In the genomic region with DNA sequence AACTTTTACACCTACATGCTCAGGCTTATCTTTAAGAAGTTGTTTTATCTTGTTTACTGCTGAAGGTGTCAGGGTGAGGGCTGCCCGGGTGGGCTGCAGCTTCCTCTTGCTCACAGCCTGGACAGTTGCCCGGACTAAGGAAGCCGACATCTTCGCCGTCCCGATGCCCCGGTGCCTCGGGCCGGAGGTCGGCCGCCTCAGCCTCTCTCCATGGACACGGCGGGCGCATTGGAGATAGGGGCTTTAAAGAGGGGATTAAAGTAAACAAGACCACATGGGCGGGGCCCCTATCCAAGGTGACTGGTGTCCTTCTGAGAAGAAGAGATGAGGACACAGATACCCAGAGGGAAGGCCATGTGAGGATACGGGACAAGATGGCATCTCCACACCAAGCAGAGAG, we compare ENCODE assay signal across 8 cellular contexts.
DNase-seq lines count a peak whose midpoint lies in the region; FAIRE-seq and TF ChIP-seq lines count a peak whose summit lies in the region.
"Not testable (repeated sequence)": the region's sequence is repeated elsewhere in the genome, so short reads cannot be mapped to it uniquely, and the experiment has no call there.

No MANE protein-coding gene starts in this region.

- not testable (repeated sequence) for H3K9ac ChIP-seq in H9 (ENCODE audit: extremely low read depth, insufficient read length, low read length); kidney (ENCODE audit: low read length in 2 of 2); neuronal stem cell (ENCODE audit: low read depth, low read length, poor library complexity)

- not testable (repeated sequence) for H3K27me3 ChIP-seq in H9 (ENCODE audit: insufficient read depth, low read length); right atrium auricular region; neuronal stem cell (ENCODE audit: control insufficient read depth in 3 of 3, insufficient read depth in 3 of 3, low read depth in 1 of 3, low read length in 3 of 3); spleen (replicated peaks in 1 of 7)

- H3K9me3 Mint-ChIP-seq in H9; activated T-cell treated with anti-CD3 and anti-CD28 coated beads, Interleukin-2, amount 50 U/mL, for 24 hours; dendritic cell treated with granulocyte-macrophage colony-stimulating factor and Interleukin-4, amounts not matched to agents 40 ng/mL and 50 ng/mL, for 4 days: not testable (repeated sequence)

- H3K18ac ChIP-seq in H9 (ENCODE audit: insufficient read length, low read depth, low read length) = not testable (repeated sequence)
- peak overlapping the region; percentile 40 for H3K18ac ChIP-seq in neuronal stem cell (ENCODE audit: low read length)

- H4K5ac ChIP-seq in H9 (ENCODE audit: insufficient read length, low read depth, low read length) = not testable (repeated sequence)

- H3K27me3 Mint-ChIP-seq in H9 (ENCODE audit: low read depth); dendritic cell treated with granulocyte-macrophage colony-stimulating factor and Interleukin-4, amounts not matched to agents 40 ng/mL and 50 ng/mL, for 4 days: not testable (repeated sequence)
- H3K27me3 Mint-ChIP-seq in activated T-cell treated with anti-CD3 and anti-CD28 coated beads, Interleukin-2, amount 50 U/mL, for 24 hours = peaks cover 20% of the 10 kb centered on the region

- H2AK5ac ChIP-seq in H9 (ENCODE audit: insufficient read length, low read length) = not testable (repeated sequence)
- peak overlapping the region; percentile 51 for H2AK5ac ChIP-seq in neuronal stem cell (ENCODE audit: low read depth, low read length)

- H3K36me3 Mint-ChIP-seq in H9 (ENCODE audit: insufficient read depth in 1 of 3, low read depth in 3 of 3); activated T-cell treated with anti-CD3 and anti-CD28 coated beads, Interleukin-2, amount 50 U/mL, for 24 hours (ENCODE audit: low read depth); dendritic cell treated with granulocyte-macrophage colony-stimulating factor and Interleukin-4, amounts not matched to agents 40 ng/mL and 50 ng/mL, for 4 days (ENCODE audit: low read depth): not testable (repeated sequence)

- WGBS in H9 (ENCODE audit: extremely low coverage, insufficient read length, low lambda C conversion rate) = no CpG with 5 or more reads among the region's 16 CpGs
- no CpG with 5 or more reads among the region's 16 CpGs for WGBS in neuronal stem cell (ENCODE audit: extremely low coverage in 2 of 2, insufficient read length in 2 of 2, insufficient replicate concordance in 1 of 2), 2 donors
- 85 to 92% (median 92%) methylated on average over 16 of the region's 16 CpGs for WGBS in spleen, 5 donors

- DNase-seq in H9 (peak; percentile 3), right atrium auricular region (ENCODE audit: low spot score) (peak; percentile 46), kidney (peak; percentile 47), mesenteric fat pad (ENCODE audit: low spot score) (peak; percentile 71), spleen (peak; percentile 71)
- peak; percentile 23 for DNase-seq in activated T-cell treated with anti-CD3 and anti-CD28 coated beads, Interleukin-2, amount 50 U/mL, for 24 hours
- not testable (repeated sequence) for DNase-seq in neuronal stem cell (ENCODE audit: low spot score)

- intact Hi-C loops in dendritic cell treated with granulocyte-macrophage colony-stimulating factor and Interleukin-4, amounts not matched to agents 40 ng/mL and 50 ng/mL, for 4 days (cut with micrococcal nuclease); kidney (cut with DNase I); spleen (cut with DNase I; ENCODE audit: low total_unique reads): not testable (repeated sequence)

- TF ChIP-seq CTCF in H9 (conservative IDR thresholded peaks at IDR 0.05); right atrium auricular region (IDR thresholded peaks at IDR 0.05); kidney (IDR thresholded peaks at IDR 0.05; ENCODE audit: borderline replicate concordance, extremely low read depth, insufficient read depth); spleen (IDR thresholded peaks at IDR 0.05 in 8 of 11, conservative IDR thresholded peaks at IDR 0.05 in 3 of 11): not testable (repeated sequence)

- H3K4me3 Mint-ChIP-seq in H9; activated T-cell treated with anti-CD3 and anti-CD28 coated beads, Interleukin-2, amount 50 U/mL, for 24 hours; dendritic cell treated with granulocyte-macrophage colony-stimulating factor and Interleukin-4, amounts not matched to agents 40 ng/mL and 50 ng/mL, for 4 days: not testable (repeated sequence)

- H3K79me2 ChIP-seq in H9 (ENCODE audit: insufficient read depth, low read length) = not testable (repeated sequence)

- not testable (repeated sequence) for H3K9me3 ChIP-seq in H9 (ENCODE audit: control insufficient read depth, low read depth, low read length); right atrium auricular region; kidney (ENCODE audit: control insufficient read depth in 1 of 2, low read length in 2 of 2); neuronal stem cell (replicated peaks in 1 of 2; ENCODE audit: control insufficient read depth in 2 of 2, insufficient read depth in 1 of 2, low read depth in 1 of 2, low read length in 2 of 2); spleen

- H3K27ac ChIP-seq in H9 (ENCODE audit: insufficient read length, low read depth, low read length); right atrium auricular region; kidney (ENCODE audit: low read depth in 2 of 2, low read length in 2 of 2); neuronal stem cell (replicated peaks; ENCODE audit: low read length); spleen: not testable (repeated sequence)

- H3K4me1 ChIP-seq in H9 (ENCODE audit: insufficient read depth, low read length); right atrium auricular region; kidney (ENCODE audit: control insufficient read depth in 1 of 2, insufficient read depth in 1 of 2, low read depth in 1 of 2, low read length in 2 of 2): not testable (repeated sequence)
- H3K4me1 ChIP-seq in neuronal stem cell (ENCODE audit: control insufficient read depth in 2 of 2, insufficient read depth in 1 of 2, low read depth in 1 of 2, low read length in 2 of 2) (peaks cover 6 to 14% of the 10 kb centered on the region in 2 donors), spleen (peaks cover 0 to 34% (median 17%) of the 10 kb centered on the region in 6 donors)

- H3K4me2 ChIP-seq in H9 (ENCODE audit: insufficient read depth, insufficient read length, low read length); neuronal stem cell (ENCODE audit: insufficient read depth, low read length, poor library complexity, severe bottlenecking): not testable (repeated sequence)

- not testable (repeated sequence) for H3K14ac ChIP-seq in H9 (ENCODE audit: insufficient read depth, low read length); neuronal stem cell (ENCODE audit: low read length)

- H2BK5ac ChIP-seq in H9 (ENCODE audit: insufficient read length, low read length); neuronal stem cell (ENCODE audit: low read length): not testable (repeated sequence)

- not testable (repeated sequence) for H3K79me1 ChIP-seq in H9 (ENCODE audit: insufficient read depth, low read depth, low read length, poor library complexity, severe bottlenecking); neuronal stem cell (ENCODE audit: low read depth, low read length)

- H2BK12ac ChIP-seq in H9 (ENCODE audit: insufficient read length, low read depth, low read length); neuronal stem cell (ENCODE audit: low read length): not testable (repeated sequence)

- H3K27ac Mint-ChIP-seq in H9; activated T-cell treated with anti-CD3 and anti-CD28 coated beads, Interleukin-2, amount 50 U/mL, for 24 hours: not testable (repeated sequence)
- peak overlapping the region; percentile 51 for H3K27ac Mint-ChIP-seq in dendritic cell treated with granulocyte-macrophage colony-stimulating factor and Interleukin-4, amounts not matched to agents 40 ng/mL and 50 ng/mL, for 4 days

- H3K36me3 ChIP-seq in right atrium auricular region; kidney (ENCODE audit: control insufficient read depth in 1 of 2, insufficient read depth in 2 of 2, low read length in 2 of 2); neuronal stem cell (replicated peaks in 1 of 2; ENCODE audit: control insufficient read depth in 2 of 2, insufficient read depth in 2 of 2, low read length in 2 of 2); spleen: not testable (repeated sequence)

- not testable (repeated sequence) for H3K23me2 ChIP-seq in H9 (ENCODE audit: insufficient read length, low read depth, low read length, poor library complexity, severe bottlenecking)

- not testable (repeated sequence) for H4K20me1 ChIP-seq in H9 (ENCODE audit: control insufficient read depth, insufficient read depth, insufficient read length)

- not testable (repeated sequence) for H2BK120ac ChIP-seq in H9 (ENCODE audit: low read depth, low read length, poor library complexity, severe bottlenecking); neuronal stem cell (ENCODE audit: low read depth, low read length)

- H3K4me3 ChIP-seq in right atrium auricular region; kidney (ENCODE audit: low read length in 2 of 2); neuronal stem cell (ENCODE audit: low read length in 2 of 2); spleen: not testable (repeated sequence)

- H3T11ph ChIP-seq in H9 (ENCODE audit: low read length) = not testable (repeated sequence)

- peaks cover 15 to 24% of the 10 kb centered on the region in 2 experiments for H3K4me1 Mint-ChIP-seq in H9
- not testable (repeated sequence) for H3K4me1 Mint-ChIP-seq in activated T-cell treated with anti-CD3 and anti-CD28 coated beads, Interleukin-2, amount 50 U/mL, for 24 hours (ENCODE audit: low read depth)
- peaks cover 49% of the 10 kb centered on the region for H3K4me1 Mint-ChIP-seq in dendritic cell treated with granulocyte-macrophage colony-stimulating factor and Interleukin-4, amounts not matched to agents 40 ng/mL and 50 ng/mL, for 4 days (ENCODE audit: low read depth)

- not testable (repeated sequence) for H3K4ac ChIP-seq in H9 (ENCODE audit: low read depth, low read length); neuronal stem cell (ENCODE audit: low read length)

- H2BK15ac ChIP-seq in H9 (ENCODE audit: low read depth, low read length); neuronal stem cell (ENCODE audit: low read length): not testable (repeated sequence)

- H4K8ac ChIP-seq in H9 (replicated peaks; ENCODE audit: insufficient read length, low read depth, low read length); neuronal stem cell (ENCODE audit: low read depth, low read length): not testable (repeated sequence)

- H3K23ac ChIP-seq in H9 (ENCODE audit: insufficient read length, low read depth, low read length); neuronal stem cell (ENCODE audit: low read depth, low read length, poor library complexity): not testable (repeated sequence)

- not testable (repeated sequence) for H3K56ac ChIP-seq in H9 (ENCODE audit: insufficient read length, low read depth, low read length)

- not testable (repeated sequence) for FAIRE-seq in kidney (lab: Jason Lieb, UNC)

- H2BK20ac ChIP-seq in H9 (ENCODE audit: low read depth, low read length, poor library complexity, severe bottlenecking) = not testable (repeated sequence)

- not testable (repeated sequence) for H4K91ac ChIP-seq in H9 (ENCODE audit: insufficient read length, low read depth, low read length); neuronal stem cell (ENCODE audit: low read depth, low read length, poor library complexity)

- not testable (repeated sequence) for H2AFZ ChIP-seq in H9 (ENCODE audit: low read length); neuronal stem cell (ENCODE audit: low read length)

- TF ChIP-seq POLR2A in spleen (IDR thresholded peaks at IDR 0.05) = not testable (repeated sequence)
